Comparison of ENCODE assay signal across 17 cellular contexts in the genomic region with DNA sequence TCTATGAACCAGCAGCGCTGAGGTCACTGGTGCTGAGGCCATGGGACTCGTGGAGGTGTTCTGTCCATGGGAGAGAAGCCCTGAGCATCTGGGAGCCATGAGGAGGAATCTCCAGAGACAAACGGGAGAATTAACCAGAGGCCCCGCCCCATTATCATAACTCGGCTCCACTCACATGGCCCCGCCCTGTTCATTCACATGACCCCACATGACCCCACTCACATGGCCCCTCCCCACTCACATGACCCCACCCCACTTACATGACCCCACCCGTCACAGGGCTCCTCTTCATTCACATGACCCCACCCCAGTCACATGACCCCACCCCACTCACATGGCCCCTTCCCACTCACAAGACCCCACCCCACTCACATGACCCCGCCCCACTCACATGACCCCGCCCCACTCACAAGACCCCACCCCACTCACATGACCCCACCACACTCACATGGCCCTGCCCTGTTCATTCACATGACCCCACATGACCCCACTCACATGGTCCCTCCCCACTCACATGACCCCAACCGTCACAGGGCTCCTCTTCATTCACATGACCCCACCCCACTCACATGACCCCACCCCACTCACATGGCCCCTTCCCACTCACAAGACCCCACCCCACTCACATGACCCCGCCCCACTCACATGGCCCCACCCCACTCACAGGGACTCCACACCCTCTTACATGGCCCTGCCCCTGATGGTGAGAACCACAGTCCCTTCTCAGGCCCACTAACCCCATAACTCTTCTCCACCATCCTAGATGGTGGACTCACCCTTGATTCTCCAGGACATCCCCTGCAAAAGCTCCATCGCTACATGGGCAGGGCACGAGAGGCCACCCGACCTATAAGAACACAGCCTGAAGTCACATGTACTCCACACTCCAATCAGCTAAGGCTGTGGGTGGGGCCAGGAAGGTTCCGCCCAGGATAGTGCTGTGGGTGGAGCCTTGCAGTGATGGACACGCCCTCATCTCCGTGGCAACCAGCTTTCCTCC.
DNase-seq lines count a peak whose midpoint lies in the region; ATAC-seq, FAIRE-seq and TF ChIP-seq lines count a peak whose summit lies in the region.
"Had no signal": no experiment of that assay in that cellular context is flagged by ENCODE, and none has a peak within 500 bp of the region (broad histone marks: within the 10 kb centered on the region; RNA-seq: fewer than 3 reads in every experiment).

No MANE protein-coding gene starts in this region.

- POLR2A ChIA-PET in HepG2 (lab: Yijun Ruan, JAX) (no interaction called here), GM12878 (lab: Charles Lee) (no interaction called here)

- no peak overlapping the region for H3K9ac ChIP-seq in HepG2 (ENCODE audit: insufficient read depth, low read depth, low read length)
- no peak overlapping the region for H3K9ac ChIP-seq in GM12878 (ENCODE audit: control insufficient read depth, insufficient read depth, low read length)

- intact Hi-C loops in HepG2 (cut with micrococcal nuclease; ENCODE audit: unreplicated experiment) = no loop called here
- intact Hi-C loops in right lobe of liver (cut with DNase I) = no loop called here
- intact Hi-C loops in GM12878 (cut with micrococcal nuclease; ENCODE audit: unreplicated experiment) = no loop called here

- in situ Hi-C loops in HepG2 (cut with HindIII; ENCODE audit: extremely low pct_ligation_motif_present, low pct_unique_long_range_greater_than_20kb) = no loop called here
- in situ Hi-C loops in GM12878 (cut with MboI) = no loop called here

- H3K4me1 ChIP-seq in HepG2 (ENCODE audit: insufficient read depth, low read length) (no peaks in the 10 kb centered on the region), right lobe of liver (no peaks in the 10 kb centered on the region), GM12878 (ENCODE audit: control insufficient read depth, insufficient read depth, low read length) (no peaks in the 10 kb centered on the region)
- H3K4me1 ChIP-seq: right atrium auricular region, SJCRH30 had no signal

- TF ChIP-seq POLR2A in HepG2 (IDR thresholded peaks at IDR 0.05; ENCODE audit: insufficient read depth in 1 of 2, low read depth in 2 of 2, low read length in 2 of 2) (no peak), right lobe of liver (IDR thresholded peaks at IDR 0.05) (no peak), GM12878 (IDR thresholded peaks at IDR 0.05; ENCODE audit: low read depth, low read length) (no peak)

- TF ChIP-seq CTCF in HepG2 (CRISPR knock-in tag; IDR thresholded peaks at IDR 0.05) (no peak), right lobe of liver (IDR thresholded peaks at IDR 0.05) (no peak), GM12878 (IDR thresholded peaks at IDR 0.05 in 2 of 3, conservative IDR thresholded peaks at IDR 0.05 in 1 of 3; ENCODE audit: control insufficient read depth in 2 of 3, extremely low read depth in 1 of 3, insufficient read depth in 1 of 3, low read depth in 3 of 3, low read length in 3 of 3) (no peak)

- TF ChIP-seq EP300 in HepG2 (IDR thresholded peaks at IDR 0.05; ENCODE audit: low read depth in 2 of 2, low read length in 2 of 2) = no peak
- no peak for TF ChIP-seq EP300 in HepG2 (CRISPR knock-in tag; IDR thresholded peaks at IDR 0.05; ENCODE audit: borderline replicate concordance)
- TF ChIP-seq EP300 in Ishikawa (IDR thresholded peaks at IDR 0.05; ENCODE audit: borderline replicate concordance) = no peak
- TF ChIP-seq EP300 in GM12878 (IDR thresholded peaks at IDR 0.05; ENCODE audit: borderline replicate concordance in 1 of 2, control insufficient read depth in 1 of 2, low read depth in 2 of 2, low read length in 2 of 2) = no peak

- SMC1A ChIA-PET in GM12878 (lab: Charles Lee; ENCODE audit: uncharacterized antibody, unreplicated experiment) = no interaction called here

- CTCF ChIA-PET in HepG2 (lab: Yijun Ruan, JAX; ENCODE audit: low intra/inter-chr PET ratio, low total read pairs) (no interaction called here), GM12878 (lab: Yijun Ruan, JAX) (no interaction called here)

- no peak overlapping the region for H2AFZ ChIP-seq in HepG2 (ENCODE audit: low read length)
- no peak overlapping the region for H2AFZ ChIP-seq in GM12878 (ENCODE audit: control insufficient read depth, low read depth, low read length)

- H3K4me2 ChIP-seq in HepG2 (ENCODE audit: low read depth, low read length) (no peak overlapping the region), GM12878 (ENCODE audit: control insufficient read depth, insufficient read depth) (no peak overlapping the region)

- FAIRE-seq in HepG2 (lab: Jason Lieb, UNC) (no peak), GM12878 (lab: Jason Lieb, UNC) (no peak)
- FAIRE-seq: endometrium had no signal

- 23% methylated on average over 12 of the region's 17 CpGs for WGBS in HepG2 (ENCODE audit: low lambda C conversion rate)
- 63% methylated on average over 8 of the region's 17 CpGs for WGBS in right lobe of liver (ENCODE audit: insufficient coverage, low coverage, low lambda C conversion rate, missing lambda C conversion rate)
- 66% methylated on average over 11 of the region's 17 CpGs for WGBS in GM12878 (ENCODE audit: insufficient coverage, insufficient replicate concordance, low lambda C conversion rate, missing lambda C conversion rate)

- BruUV-seq in HepG2 (replicated peaks; lab: Mats Ljungman, UMichigan) (no TSS peak), GM12878 (replicated peaks; lab: Mats Ljungman, UMichigan) (no TSS peak)

- no peaks in the 10 kb centered on the region for H3K36me3 ChIP-seq in HepG2 (replicated peaks in 1 of 2; ENCODE audit: control insufficient read depth in 1 of 2, insufficient read depth in 2 of 2, low read length in 2 of 2)
- H3K36me3 ChIP-seq in right lobe of liver = no peaks in the 10 kb centered on the region
- no peaks in the 10 kb centered on the region for H3K36me3 ChIP-seq in GM12878 (ENCODE audit: control insufficient read depth in 2 of 2, insufficient read depth in 2 of 2, low read length in 1 of 2)
- H3K36me3 ChIP-seq: right atrium auricular region, SJCRH30, vagina had no signal

- H3K27ac ChIP-seq in HepG2 (ENCODE audit: extremely low read length, insufficient read depth, low read length) = no peak overlapping the region
- no peak overlapping the region for H3K27ac ChIP-seq in right lobe of liver
- no peak overlapping the region for H3K27ac ChIP-seq in GM12878 (ENCODE audit: control insufficient read depth, insufficient read depth)
- H3K27ac ChIP-seq: right atrium auricular region, SJCRH30, vagina had no signal

- H4K20me1 ChIP-seq in HepG2 (ENCODE audit: insufficient read depth, low read length) (no peaks in the 10 kb centered on the region), GM12878 (ENCODE audit: control insufficient read depth, insufficient read depth) (no peaks in the 10 kb centered on the region)

- H3K79me2 ChIP-seq in HepG2 (ENCODE audit: insufficient read depth, low read length) = no peaks in the 10 kb centered on the region
- no peaks in the 10 kb centered on the region for H3K79me2 ChIP-seq in GM12878 (ENCODE audit: control insufficient read depth, insufficient read depth, low read length)

- H3K9me3 ChIP-seq in HepG2 (ENCODE audit: low read length) (no peaks in the 10 kb centered on the region), right lobe of liver (no peaks in the 10 kb centered on the region), GM12878 (replicated peaks; ENCODE audit: control insufficient read depth, insufficient read depth, low read length) (no peaks in the 10 kb centered on the region)
- H3K9me3 ChIP-seq: right atrium auricular region, SJCRH30, vagina had no signal

- ATAC-seq in HepG2 = peak; percentile 31; the same call in 2 of the 3 replicates
- ATAC-seq in right lobe of liver = no peak
- peak; percentile 64 for ATAC-seq in GM12878
- no peak for ATAC-seq in GM21529 (IDR thresholded peaks at IDR 0.05; ENCODE audit: unreplicated experiment)

- no peak for TF ChIP-seq RAD21 in HepG2 (CRISPR knock-in tag; IDR thresholded peaks at IDR 0.05)
- TF ChIP-seq RAD21 in Ishikawa (IDR thresholded peaks at IDR 0.05; ENCODE audit: low read depth) = no peak
- TF ChIP-seq RAD21 in GM12878 (IDR thresholded peaks at IDR 0.05; ENCODE audit: insufficient read depth, low read depth, low read length) = no peak

- RAD21 ChIA-PET in GM12878 (lab: Charles Lee; ENCODE audit: unreplicated experiment) = no interaction called here

- no peak for DNase-seq in HepG2 (ENCODE audit: low spot score)
- DNase-seq in right lobe of liver = no peak
- no peak for DNase-seq in GM12878 (ENCODE audit: low read depth, low spot score)
- DNase-seq in superior temporal gyrus (ENCODE audit: extremely low spot score) = no peak
- no peak for DNase-seq in mesenteric fat pad (ENCODE audit: low spot score)
- DNase-seq in HT-29 (ENCODE audit: low spot score) = no peak
- DNase-seq: activated naive CD4-positive, alpha-beta T cell treated with Interleukin-2 at 50 U/mL for 16 hours; GF-D8; hippocampal formation; NCI-H1436 treated with DMSO at 0.1 percent for 48 hours; NCI-H2227 treated with DMSO at 0.1 percent for 48 hours; SJCRH30 had no signal

- H3K27me3 ChIP-seq in HepG2 (ENCODE audit: control insufficient read depth in 1 of 2, insufficient read depth in 2 of 2, low read length in 2 of 2) (peaks cover 1 to 35% of the 10 kb centered on the region in 2 experiments; a peak in 4 of 5 replicates), right lobe of liver (no peaks in the 10 kb centered on the region), GM12878 (replicated peaks in 1 of 2; ENCODE audit: control insufficient read depth in 2 of 2, insufficient read depth in 2 of 2, low read length in 1 of 2) (no peaks in the 10 kb centered on the region)
- H3K27me3 ChIP-seq: right atrium auricular region, SJCRH30, vagina had no signal

- no peak overlapping the region for H3K4me3 ChIP-seq in HepG2 (replicated peaks in 1 of 3; ENCODE audit: insufficient read depth in 1 of 3, low read depth in 2 of 3, low read length in 3 of 3)
- H3K4me3 ChIP-seq in right lobe of liver = no peak overlapping the region
- H3K4me3 ChIP-seq in GM12878 = no peak overlapping the region
- H3K4me3 ChIP-seq: right atrium auricular region, SJCRH30, vagina had no signal

TF ChIP-seq in GM12878, 131 proteins besides CTCF, POLR2A, EP300 and RAD21 (continues in another document):
- TF ChIP-seq BACH1 (IDR thresholded peaks at IDR 0.05; ENCODE audit: borderline replicate concordance) = no peak
- TF ChIP-seq, protein P1, sequence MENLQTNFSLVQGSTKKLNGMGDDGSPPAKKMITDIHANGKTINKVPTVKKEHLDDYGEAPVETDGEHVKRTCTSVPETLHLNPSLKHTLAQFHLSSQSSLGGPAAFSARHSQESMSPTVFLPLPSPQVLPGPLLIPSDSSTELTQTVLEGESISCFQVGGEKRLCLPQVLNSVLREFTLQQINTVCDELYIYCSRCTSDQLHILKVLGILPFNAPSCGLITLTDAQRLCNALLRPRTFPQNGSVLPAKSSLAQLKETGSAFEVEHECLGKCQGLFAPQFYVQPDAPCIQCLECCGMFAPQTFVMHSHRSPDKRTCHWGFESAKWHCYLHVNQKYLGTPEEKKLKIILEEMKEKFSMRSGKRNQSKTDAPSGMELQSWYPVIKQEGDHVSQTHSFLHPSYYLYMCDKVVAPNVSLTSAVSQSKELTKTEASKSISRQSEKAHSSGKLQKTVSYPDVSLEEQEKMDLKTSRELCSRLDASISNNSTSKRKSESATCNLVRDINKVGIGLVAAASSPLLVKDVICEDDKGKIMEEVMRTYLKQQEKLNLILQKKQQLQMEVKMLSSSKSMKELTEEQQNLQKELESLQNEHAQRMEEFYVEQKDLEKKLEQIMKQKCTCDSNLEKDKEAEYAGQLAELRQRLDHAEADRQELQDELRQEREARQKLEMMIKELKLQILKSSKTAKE (IDR thresholded peaks at IDR 0.05; ENCODE audit: low read depth, poor library complexity, severe bottlenecking) = no peak

Comparison
In these comparisons a context has a peak if more than half of its experiments do, and no peak if none do; other contexts are left out.
1. ATAC-seq: peak in HepG2 (single experiment) and GM12878 (single experiment); none in right lobe of liver (0 of 4) and GM21529 (single experiment).